9 cellular contexts compared by ENCODE assay signal in the genomic region with DNA sequence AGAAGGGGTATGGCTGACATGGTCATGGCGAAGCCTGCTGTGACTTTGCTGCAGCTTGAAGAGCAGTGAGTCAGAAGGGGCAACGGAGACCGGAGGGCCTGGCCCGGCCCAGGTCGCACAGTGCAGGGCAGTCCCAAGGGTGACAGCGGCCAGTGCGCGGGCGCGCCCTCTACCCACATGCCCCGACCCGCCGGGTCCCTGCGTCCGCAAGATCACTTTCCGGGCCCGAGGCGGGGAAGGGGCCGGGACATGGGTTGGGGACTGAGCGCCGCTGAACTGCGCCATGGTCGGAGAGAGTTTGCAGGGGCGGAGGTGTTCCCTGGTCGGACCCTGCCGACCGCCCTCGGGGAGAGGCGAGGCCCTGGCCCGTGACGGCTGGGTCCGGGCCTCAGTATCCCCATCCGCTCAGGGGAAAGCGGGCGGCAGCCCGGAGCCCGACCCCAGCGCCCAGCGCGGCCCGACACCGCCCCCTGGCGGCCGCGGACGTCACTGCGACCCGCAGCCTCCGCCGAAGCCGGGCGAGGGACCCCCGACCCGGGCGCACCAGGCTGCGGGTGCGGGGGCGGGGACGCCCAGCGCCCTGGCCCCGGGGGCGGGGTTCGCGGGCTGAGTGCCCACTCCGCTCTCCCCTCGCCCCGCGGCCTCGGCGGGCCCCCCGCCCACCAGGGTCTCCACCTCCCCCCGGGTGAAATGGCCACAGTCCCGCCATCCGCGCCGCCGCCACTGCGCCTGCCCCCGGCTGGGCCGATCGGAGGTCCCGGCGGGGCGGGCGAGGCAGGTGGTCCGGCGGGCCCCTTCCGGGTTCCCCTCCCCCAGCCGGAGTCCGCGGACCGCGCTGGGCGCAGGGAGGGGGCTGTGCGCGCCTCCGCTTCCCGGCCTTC. TPM values are rescaled to one million over a fixed set of nuclear protein-coding genes. Genes with fewer than 3 reads are reported as not detected.
DNase-seq lines count a peak whose midpoint lies in the region; ATAC-seq, FAIRE-seq and TF ChIP-seq lines count a peak whose summit lies in the region.
"Had no signal": no experiment of that assay in that cellular context is flagged by ENCODE, and none has a peak within 500 bp of the region (broad histone marks: within the 10 kb centered on the region; RNA-seq: fewer than 3 reads in every experiment).

No MANE protein-coding gene starts in this region.

- no peaks in the 10 kb centered on the region for H3K9me2 ChIP-seq in PC-3 (replicated peaks; ENCODE audit: low read length)

- TF ChIP-seq POLR2A in gastroesophageal sphincter (IDR thresholded peaks at IDR 0.05): no peak

- H3F3A ChIP-seq in PC-3 (ENCODE audit: low read length, unreplicated experiment): no peaks in the 10 kb centered on the region

- peak overlapping the region; percentile 76 for H3K4me3 ChIP-seq in PC-3 (ENCODE audit: low read length)
- H3K4me3 ChIP-seq in gastroesophageal sphincter: peak overlapping the region; percentile 73 to 75
- peak overlapping the region; percentile 78 for H3K4me3 ChIP-seq in osteoblast (ENCODE audit: insufficient read depth, low read length)

- WGBS in gastroesophageal sphincter (ENCODE audit: low coverage in 1 of 2), 2 donors: 0% methylated on average over 2 of the region's 98 CpGs; no CpG with 5 or more reads in 1 of the 2 donors

- TF ChIP-seq CTCF in GM12872 (IDR thresholded peaks at IDR 0.05; ENCODE audit: insufficient read depth, low read depth, low read length) (peak; percentile 76; the same call in 2 of the 3 replicates), PC-3 (conservative IDR thresholded peaks at IDR 0.05; ENCODE audit: low read depth, low read length) (peak; percentile 71), gastroesophageal sphincter (IDR thresholded peaks at IDR 0.05) (peak in 3 of 4 experiments; percentile 94 to 99 (median 99)), osteoblast (IDR thresholded peaks at IDR 0.05; ENCODE audit: extremely low read depth, low read depth, low read length) (peak; percentile 45)

- H4K20me1 ChIP-seq in PC-3 (ENCODE audit: low read length) (no peaks in the 10 kb centered on the region), osteoblast (ENCODE audit: insufficient read depth, low read length) (no peaks in the 10 kb centered on the region)

- CTCF ChIA-PET in PC-3 (lab: Charles Lee): interaction anchor here (0.5 to 1.3 kb wide), 3 partner anchors 35 to 80 kb away, joined by 4 read pairs; no protein-coding TSS in a partner anchor

- POLR2A ChIA-PET in PC-3 (lab: Charles Lee; ENCODE audit: unreplicated experiment): interaction anchor here (0.6 kb wide), 1 partner anchor 78 kb away, joined by 3 read pairs; no protein-coding TSS in a partner anchor

- ATAC-seq in HG02588 (IDR thresholded peaks at IDR 0.05; ENCODE audit: unreplicated experiment) (peak; percentile 51), PC-3 (peak; percentile 75), gastroesophageal sphincter (peak; percentile 75)

- no peaks in the 10 kb centered on the region for H3K36me3 ChIP-seq in PC-3 (ENCODE audit: low read depth, low read length)
- H3K36me3 ChIP-seq in gastroesophageal sphincter: no peaks in the 10 kb centered on the region
- H3K36me3 ChIP-seq in osteoblast (ENCODE audit: insufficient read depth, low read length): no peaks in the 10 kb centered on the region

- peak overlapping the region; percentile 60 for H3K9ac ChIP-seq in PC-3 (ENCODE audit: low read length)

- peak overlapping the region; percentile 95 for H3K4me2 ChIP-seq in PC-3 (ENCODE audit: low read length)
- peak overlapping the region; percentile 80 for H3K4me2 ChIP-seq in osteoblast (ENCODE audit: insufficient read depth, low read length)

- TF ChIP-seq EP300 in gastroesophageal sphincter (IDR thresholded peaks at IDR 0.05): no peak

- H3K4me1 ChIP-seq in PC-3 (ENCODE audit: insufficient read depth, low read length) (0 out of 2 replicates have a peak, but pooled peaks cover 3% of the 10 kb centered on the region), gastroesophageal sphincter (peaks cover 0 to 13% (median 4%) of the 10 kb centered on the region in 3 donors), osteoblast (ENCODE audit: insufficient read depth, low read length) (no peaks in the 10 kb centered on the region)

- no peak overlapping the region for H3K27ac ChIP-seq in PC-3 (ENCODE audit: low read length)
- H3K27ac ChIP-seq in gastroesophageal sphincter: peak overlapping the region; percentile 4 to 89 (median 70)
- no peak overlapping the region for H3K27ac ChIP-seq in osteoblast (ENCODE audit: low read depth, low read length)

- no TSS peak for BruUV-seq in PC-3 (replicated peaks; lab: Mats Ljungman, UMichigan)

- H3K27me3 ChIP-seq in PC-3 (ENCODE audit: low read length) (no peaks in the 10 kb centered on the region), gastroesophageal sphincter (no peaks in the 10 kb centered on the region), osteoblast (ENCODE audit: insufficient read depth, low read length) (no peaks in the 10 kb centered on the region)

- no peak for FAIRE-seq in urothelium cell line (lab: Jason Lieb, UNC)
- FAIRE-seq: islet of Langerhans had no signal

- H3K9me3 ChIP-seq in PC-3 (ENCODE audit: low read length): no peaks in the 10 kb centered on the region
- no peaks in the 10 kb centered on the region for H3K9me3 ChIP-seq in gastroesophageal sphincter
- H3K9me3 ChIP-seq in osteoblast (ENCODE audit: low read depth, low read length): no peaks in the 10 kb centered on the region

- H2AFZ ChIP-seq in PC-3 (ENCODE audit: low read length) (peak overlapping the region; percentile 97), osteoblast (ENCODE audit: low read length) (peak overlapping the region; percentile 88)

- peak; percentile 50 for DNase-seq in PC-3
- DNase-seq in activated effector memory CD4-positive, alpha-beta T cell treated with Interleukin-2 at 50 U/mL for 16 hours: peak; percentile 48
- peak; percentile 99 for DNase-seq in osteoblast (ENCODE audit: insufficient read length, low spot score, missing footprints)
- peak; percentile 72 for DNase-seq in urothelium cell line (ENCODE audit: low spot score)
- no peak for DNase-seq in HPDE6-E6E7 (ENCODE audit: extremely low spot score)

- H3K79me2 ChIP-seq in PC-3 (ENCODE audit: low read length) (no peaks in the 10 kb centered on the region), osteoblast (ENCODE audit: insufficient read depth, low read length) (no peaks in the 10 kb centered on the region)

- intact Hi-C loops in PC-3 (cut with micrococcal nuclease): loop anchor here (1.0 kb wide), 1 partner anchor 78 kb away; no protein-coding TSS in a partner anchor

RNA-seq across cellular contexts. Expression of gene ANKRD9, which starts 7.2 kb away (rescaled TPM):
- total RNA-seq in PC-3 (2014; rRNA removed) (52.6 and 87.6 TPM in 2 replicates), gastroesophageal sphincter (10 to 100 TPM; 19.4 to 44.2 (median 31.3) TPM), osteoblast (13.6 and 15.6 TPM in 2 replicates)

Comparison
In these comparisons a context has a peak if more than half of its experiments do, and no peak if none do; other contexts are left out.
1. CTCF ChIP-seq: peak in every context shown above with its lines; median percentile 99 in gastroesophageal sphincter; 76 in GM12872; 71 in PC-3; 45 in osteoblast.
2. H3K27ac ChIP-seq: peak in gastroesophageal sphincter (4 of 4); none in PC-3 (single experiment) and osteoblast (single experiment).
3. Peak in every context shown above with its lines, with median percentiles within 50 percentile points of each other: ATAC-seq and H3K4me3 ChIP-seq.